1 cellular context compared by ENCODE assay signal in genomic region chr21:37342046-37342632, GRCh38.
TF ChIP-seq lines count a peak whose summit lies in the region.

No MANE protein-coding gene starts in this region.

TF ChIP-seq in H1, 55 proteins besides CTCF, POLR2A, EP300 and RAD21 (continued from another document):
- TF ChIP-seq MAX (IDR thresholded peaks at IDR 0.05) (0 out of 2 replicates have a peak, but pooled peaks have one; percentile 15), TAF1 (IDR thresholded peaks at IDR 0.05; ENCODE audit: low read depth, low read length) (no peak), CHD2 (IDR thresholded peaks at IDR 0.05; ENCODE audit: low read length) (peak; percentile 48; the same call in 1 of the 2 replicates)
